ENCODE assay signal across 12 cellular contexts in genomic region chr16:85574672-85575475, GRCh38. TPM values are rescaled to one million over a fixed set of nuclear protein-coding genes. Genes with fewer than 3 reads are reported as not detected.
DNase-seq lines count a peak whose midpoint lies in the region; ATAC-seq, FAIRE-seq and TF ChIP-seq lines count a peak whose summit lies in the region.
"Had no signal": no experiment of that assay in that cellular context is flagged by ENCODE, and none has a peak within 500 bp of the region (broad histone marks: within the 10 kb centered on the region; RNA-seq: fewer than 3 reads in every experiment).

No MANE protein-coding gene starts in this region.

- no peaks in the 10 kb centered on the region for H3K9me3 Mint-ChIP-seq in activated naive CD4-positive, alpha-beta T cell treated with anti-CD3 and anti-CD28 coated beads for 36 hours

- H3K4me3 ChIP-seq in SJCRH30 = peak overlapping the region; percentile 2
- peak overlapping the region in 1 of 2 donors; percentile 26 for H3K4me3 ChIP-seq in kidney (ENCODE audit: low read length in 2 of 2)
- H3K4me3 ChIP-seq in testis = no peak overlapping the region

- DNase-seq in NCI-H1417 (lab: John Stamatoyannopoulos, UW) (peak; percentile 9 to 79 (median 57)), NCI-H1417 treated with DMSO at 0.1 percent for 48 hours (lab: John Stamatoyannopoulos, UW) (no peak), SJCRH30 (peak in 1 of 2 experiments; percentile 44), kidney (no peak), testis (no peak)
- no peak for DNase-seq in effector CD4-positive, alpha-beta T cell
- DNase-seq in activated naive CD4-positive, alpha-beta T cell treated with anti-CD3 and anti-CD28 coated beads for 36 hours = no peak
- DNase-seq: ACHN; activated T-cell treated with anti-CD3 and anti-CD28 coated beads, Interleukin-2, amount 50 U/mL, for 48 hours; T-helper 1 cell had no signal

- H3K27ac ChIP-seq in SJCRH30 (peak overlapping the region; percentile 60), kidney (ENCODE audit: low read depth in 2 of 2, low read length in 2 of 2) (peak overlapping the region; percentile 71 to 89), testis (peak overlapping the region; percentile 46 to 74)

- intact Hi-C loops in kidney (cut with DNase I) = no loop called here
- intact Hi-C loops in testis (cut with DNase I; ENCODE audit: low total_unique reads) = no loop called here
- intact Hi-C loops in activated naive CD4-positive, alpha-beta T cell treated with anti-CD3 and anti-CD28 coated beads for 36 hours (cut with micrococcal nuclease) = no loop called here

- H3K4me1 Mint-ChIP-seq in activated naive CD4-positive, alpha-beta T cell treated with anti-CD3 and anti-CD28 coated beads for 36 hours (ENCODE audit: low read depth) = peaks cover 34% of the 10 kb centered on the region

- no peaks in the 10 kb centered on the region for H3K27me3 Mint-ChIP-seq in activated naive CD4-positive, alpha-beta T cell treated with anti-CD3 and anti-CD28 coated beads for 36 hours (ENCODE audit: low read depth)

- H3K4me1 ChIP-seq in SJCRH30 (peaks cover 42% of the 10 kb centered on the region), kidney (ENCODE audit: control insufficient read depth in 1 of 2, insufficient read depth in 1 of 2, low read depth in 1 of 2, low read length in 2 of 2) (peaks cover 56 to 65% of the 10 kb centered on the region in 2 donors), testis (peaks cover 60% of the 10 kb centered on the region)

- TF ChIP-seq POLR2A in testis (IDR thresholded peaks at IDR 0.05) = no peak

- H3K4me3 Mint-ChIP-seq in activated naive CD4-positive, alpha-beta T cell treated with anti-CD3 and anti-CD28 coated beads for 36 hours = no peak overlapping the region

- H3K9me3 ChIP-seq in SJCRH30 (replicated peaks) (no peaks in the 10 kb centered on the region), kidney (ENCODE audit: control insufficient read depth in 1 of 2, low read length in 2 of 2) (no peaks in the 10 kb centered on the region), testis (no peaks in the 10 kb centered on the region)

- H3K36me3 ChIP-seq in SJCRH30 (no peaks in the 10 kb centered on the region), kidney (ENCODE audit: control insufficient read depth in 1 of 2, insufficient read depth in 2 of 2, low read length in 2 of 2) (peaks cover 0 to 2% of the 10 kb centered on the region in 2 donors), testis (ENCODE audit: low read depth, missing control alignments) (no peaks in the 10 kb centered on the region)

- TF ChIP-seq CTCF in kidney (IDR thresholded peaks at IDR 0.05; ENCODE audit: borderline replicate concordance, extremely low read depth, insufficient read depth) (no peak), testis (IDR thresholded peaks at IDR 0.05) (no peak)

- 52 to 71% methylated on average over 15 to 29 of the region's 29 CpGs for WGBS in testis, 2 donors

- ATAC-seq in HG03196 (IDR thresholded peaks at IDR 0.05; ENCODE audit: unreplicated experiment) = no peak

- H3K27me3 ChIP-seq in SJCRH30 (no peaks in the 10 kb centered on the region), testis (no peaks in the 10 kb centered on the region)

- peak overlapping the region in 1 of 2 donors; percentile 49 for H3K9ac ChIP-seq in kidney (ENCODE audit: low read length in 2 of 2)

- CTCF ChIA-PET in activated naive CD4-positive, alpha-beta T cell treated with anti-CD3 and anti-CD28 coated beads for 36 hours (lab: Charles Lee) = interaction anchor here (0.6 to 0.7 kb wide), 4 partner anchors 36 to 86 kb away, joined by 3 to 4 read pairs (median 4); no protein-coding TSS in a partner anchor

- no peaks in the 10 kb centered on the region for H3K36me3 Mint-ChIP-seq in activated naive CD4-positive, alpha-beta T cell treated with anti-CD3 and anti-CD28 coated beads for 36 hours (ENCODE audit: low read depth)

- FAIRE-seq in kidney (lab: Jason Lieb, UNC) = no peak
- FAIRE-seq: endometrium had no signal

- no peak overlapping the region for H3K27ac Mint-ChIP-seq in activated naive CD4-positive, alpha-beta T cell treated with anti-CD3 and anti-CD28 coated beads for 36 hours

RNA-seq across cellular contexts. Expression of gene GSE1, which starts 38.2 kb away (rescaled TPM):
- 31.1 and 33.8 TPM in 2 replicates for total RNA-seq in SJCRH30 (2014; rRNA removed; shearing (Covaris generic))
- total RNA-seq in kidney (92.8 TPM), testis (100 to 1,000 TPM; 188 to 212 TPM)
- polyA plus RNA-seq in kidney (ENCODE audit: insufficient read depth, low read depth, low replicate concordance) (9.5 TPM), testis (ENCODE audit: insufficient read depth, low read depth, low replicate concordance) (49.9 TPM)
- total RNA-seq in activated naive CD4-positive, alpha-beta T cell treated with anti-CD3 and anti-CD28 coated beads for 36 hours = 10 to 100 TPM in 1 of 2 experiments, 1 to 10 TPM in 1; 8.6 to 10.1 TPM

Comparison
In these comparisons a context has a peak if more than half of its experiments do, and no peak if none do; other contexts are left out.
1. DNase-seq: peak in NCI-H1417 (3 of 3); none in NCI-H1417 treated with DMSO at 0.1 percent for 48 hours (single experiment), kidney (single experiment), testis (single experiment), effector CD4-positive, alpha-beta T cell (single experiment) and activated naive CD4-positive, alpha-beta T cell treated with anti-CD3 and anti-CD28 coated beads for 36 hours (single experiment).
2. Peak in every context shown above with its lines, with median percentiles within 50 percentile points of each other: H3K27ac ChIP-seq.